ENCODE assay signal across 28 cellular contexts in genomic region chr9:80720579-80720978, GRCh38.
"Had no signal": no experiment of that assay in that cellular context is flagged by ENCODE, and none has a peak within 500 bp of the region (broad histone marks: within the 10 kb centered on the region; RNA-seq: fewer than 3 reads in every experiment).

No MANE protein-coding gene starts in this region.

- H3K27me3 ChIP-seq: body of pancreas, dorsolateral prefrontal cortex, gastrocnemius medialis, heart left ventricle had no signal

- H3K9me3 ChIP-seq: body of pancreas, gastrocnemius medialis had no signal

- DNase-seq: activated B cell treated with CpG ODN at 0.5 μM for 24 hours; activated CD4-positive, alpha-beta T cell treated with anti-CD3 and anti-CD28 coated beads for 48 hours; activated CD4-positive, alpha-beta T cell treated with anti-CD3 and anti-CD28 coated beads, Interleukin-2, amount 50 U/mL, for 1 hour; activated CD4-positive, alpha-beta T cell treated with anti-CD3 and anti-CD28 coated beads, Interleukin-2, amount 50 U/mL, for 48 hours; activated CD8-positive, alpha-beta memory T cell treated with anti-CD3 and anti-CD28 coated beads for 24 hours; activated CD8-positive, alpha-beta T cell treated with anti-CD3 and anti-CD28 coated beads for 36 hours; activated effector memory CD4-positive, alpha-beta T cell treated with Interleukin-2 at 50 U/mL for 16 hours; activated gamma-delta T cell treated with Interleukin-2 at 50 U/mL for 16 hours; activated naive CD4-positive, alpha-beta T cell treated with anti-CD3 and anti-CD28 coated beads, Interleukin-2, amount 50 U/mL, for 16 hours; activated naive CD4-positive, alpha-beta T cell treated with Interleukin-2 at 50 U/mL for 16 hours; activated T-cell treated with anti-CD3 and anti-CD28 coated beads, Interleukin-2, amount 50 U/mL, for 4 hours; amygdala; aorta; body of pancreas; dorsolateral prefrontal cortex; effector memory CD4-positive, alpha-beta T cell; endodermal cell; foreskin fibroblast; gastrocnemius medialis; glutamatergic neuron; heart left ventricle; T-helper 1 cell; T-helper 17 cell; T1000; WERI-Rb-1 had no signal

- H3K36me3 ChIP-seq: gastrocnemius medialis, heart left ventricle, WERI-Rb-1 had no signal

- H3K4me3 ChIP-seq: body of pancreas, coronary artery, dorsolateral prefrontal cortex, gastrocnemius medialis, heart left ventricle had no signal

- ATAC-seq: activated CD4-positive, CD25-positive, alpha-beta regulatory T cell treated with anti-CD3 and anti-CD28 coated beads, Interleukin-2, amount 50 U/mL, for 24 hours; activated CD8-positive, alpha-beta T cell treated with anti-CD3 and anti-CD28 coated beads for 36 hours; activated T-cell treated with anti-CD3 and anti-CD28 coated beads, Interleukin-2, amount 50 U/mL, for 4 hours; activated T-helper 17 cell treated with anti-CD3 and anti-CD28 coated beads, Interleukin-2, amount 50 U/mL, for 72 hours; body of pancreas; gastrocnemius medialis; heart left ventricle; T-helper 17 cell had no signal

- H3K4me1 ChIP-seq: body of pancreas, gastrocnemius medialis, heart left ventricle had no signal

- H3K27ac ChIP-seq: body of pancreas, coronary artery, dorsolateral prefrontal cortex, gastrocnemius medialis, heart left ventricle, WERI-Rb-1 had no signal
